Comparison of ENCODE assay signal across 8 cellular contexts in genomic region chr1:77983352-77983996, GRCh38. TPM values are rescaled to one million over a fixed set of nuclear protein-coding genes. Genes with fewer than 3 reads are reported as not detected.
DNase-seq lines count a peak whose midpoint lies in the region; FAIRE-seq and TF ChIP-seq lines count a peak whose summit lies in the region.
"Not testable (repeated sequence)": the region's sequence is repeated elsewhere in the genome, so short reads cannot be mapped to it uniquely, and the experiment has no call there.

No MANE protein-coding gene starts in this region.

- not testable (repeated sequence) for H3K27me3 ChIP-seq in H9 (ENCODE audit: insufficient read depth, low read length); esophagus muscularis mucosa; mesenchymal stem cell (ENCODE audit: control insufficient read depth in 1 of 2, insufficient read depth in 1 of 2, low read length in 2 of 2); osteoblast (ENCODE audit: insufficient read depth, low read length)

- H3K4me1 ChIP-seq in H9 (ENCODE audit: insufficient read depth, low read length); mesenchymal stem cell (ENCODE audit: control insufficient read depth, insufficient read depth, low read depth, low read length): not testable (repeated sequence)
- H3K4me1 ChIP-seq in esophagus muscularis mucosa (peaks cover 9 to 49% (median 43%) of the 10 kb centered on the region in 4 donors), osteoblast (ENCODE audit: insufficient read depth, low read length) (peaks cover 14% of the 10 kb centered on the region)

- not testable (repeated sequence) for H3K9me3 Mint-ChIP-seq in H9; activated naive CD4-positive, alpha-beta T cell treated with anti-CD3 and anti-CD28 coated beads, Interleukin-2, amount 50 U/mL, for 24 hours; stimulated activated naive CD8-positive, alpha-beta T cell treated with anti-CD3 and anti-CD28 coated beads, Interleukin-15, Interleukin-2, amounts not matched to agents 100 ng/mL and 50 ng/mL, for 24 hours

- H3K27ac ChIP-seq in 22Rv1: peak overlapping the region; percentile 66
- not testable (repeated sequence) for H3K27ac ChIP-seq in H9 (ENCODE audit: insufficient read length, low read depth, low read length)
- H3K27ac ChIP-seq in esophagus muscularis mucosa (replicated peaks in 1 of 4): peak overlapping the region in 3 of 4 donors; percentile 12 to 45 (median 15)
- H3K27ac ChIP-seq in mesenchymal stem cell (ENCODE audit: low read length, poor library complexity, severe bottlenecking): peak overlapping the region; percentile 77
- H3K27ac ChIP-seq in osteoblast (ENCODE audit: low read depth, low read length): peak overlapping the region; percentile 22

- not testable (repeated sequence) for H4K5ac ChIP-seq in H9 (ENCODE audit: insufficient read length, low read depth, low read length)

- H3K79me2 ChIP-seq in H9 (ENCODE audit: insufficient read depth, low read length): peaks cover 17% of the 10 kb centered on the region; the same call in 1 of the 2 replicates
- peaks cover 87% of the 10 kb centered on the region for H3K79me2 ChIP-seq in osteoblast (ENCODE audit: insufficient read depth, low read length)

- H3K4me2 ChIP-seq in H9 (ENCODE audit: insufficient read depth, insufficient read length, low read length); mesenchymal stem cell (ENCODE audit: low read length, poor library complexity, severe bottlenecking): not testable (repeated sequence)
- H3K4me2 ChIP-seq in osteoblast (ENCODE audit: insufficient read depth, low read length): peak overlapping the region; percentile 34

- not testable (repeated sequence) for H3K27me3 Mint-ChIP-seq in H9 (ENCODE audit: low read depth); activated naive CD4-positive, alpha-beta T cell treated with anti-CD3 and anti-CD28 coated beads, Interleukin-2, amount 50 U/mL, for 24 hours; stimulated activated naive CD8-positive, alpha-beta T cell treated with anti-CD3 and anti-CD28 coated beads, Interleukin-15, Interleukin-2, amounts not matched to agents 100 ng/mL and 50 ng/mL, for 24 hours

- not testable (repeated sequence) for H3T11ph ChIP-seq in H9 (ENCODE audit: low read length)

- H3K23ac ChIP-seq in H9 (ENCODE audit: insufficient read length, low read depth, low read length); mesenchymal stem cell (ENCODE audit: low read length in 2 of 2): not testable (repeated sequence)

- H3K56ac ChIP-seq in H9 (ENCODE audit: insufficient read length, low read depth, low read length): not testable (repeated sequence)

- H3K79me1 ChIP-seq in H9 (ENCODE audit: insufficient read depth, low read depth, low read length, poor library complexity, severe bottlenecking); mesenchymal stem cell (replicated peaks; ENCODE audit: low read length, poor library complexity, severe bottlenecking): not testable (repeated sequence)

- H3K36me3 ChIP-seq in esophagus muscularis mucosa: not testable (repeated sequence)
- H3K36me3 ChIP-seq in mesenchymal stem cell (ENCODE audit: control insufficient read depth in 1 of 2, insufficient read depth in 2 of 2, low read depth in 1 of 2, low read length in 2 of 2) (peaks cover 3 to 25% of the 10 kb centered on the region in 2 experiments), osteoblast (ENCODE audit: insufficient read depth, low read length) (peaks cover 11% of the 10 kb centered on the region)

- not testable (repeated sequence) for H2BK5ac ChIP-seq in H9 (ENCODE audit: insufficient read length, low read length); mesenchymal stem cell (ENCODE audit: low read depth, low read length, poor library complexity, severe bottlenecking)

- not testable (repeated sequence) for H2AFZ ChIP-seq in H9 (ENCODE audit: low read length); mesenchymal stem cell (ENCODE audit: low read depth, low read length); osteoblast (ENCODE audit: low read length)

- not testable (repeated sequence) for H3K4ac ChIP-seq in H9 (ENCODE audit: low read depth, low read length); mesenchymal stem cell (ENCODE audit: low read depth in 1 of 2, low read length in 2 of 2)

- not testable (repeated sequence) for H3K4me3 Mint-ChIP-seq in H9; activated naive CD4-positive, alpha-beta T cell treated with anti-CD3 and anti-CD28 coated beads, Interleukin-2, amount 50 U/mL, for 24 hours; stimulated activated naive CD8-positive, alpha-beta T cell treated with anti-CD3 and anti-CD28 coated beads, Interleukin-15, Interleukin-2, amounts not matched to agents 100 ng/mL and 50 ng/mL, for 24 hours

- no CpG with 5 or more reads among the region's 8 CpGs for WGBS in H9 (ENCODE audit: extremely low coverage, insufficient read length, low lambda C conversion rate)
- 82% methylated on average over 8 of the region's 8 CpGs for WGBS in esophagus muscularis mucosa
- 77% methylated on average over 7 of the region's 8 CpGs for WGBS in mesenchymal stem cell

- intact Hi-C loops in esophagus muscularis mucosa (cut with DNase I): not testable (repeated sequence)

- H3K27ac Mint-ChIP-seq in H9: peak overlapping the region in 2 of 3 experiments; percentile 45 to 88; a peak in 3 of 7 replicates
- peak overlapping the region; percentile 59 for H3K27ac Mint-ChIP-seq in activated naive CD4-positive, alpha-beta T cell treated with anti-CD3 and anti-CD28 coated beads, Interleukin-2, amount 50 U/mL, for 24 hours
- peak overlapping the region; percentile 53 for H3K27ac Mint-ChIP-seq in stimulated activated naive CD8-positive, alpha-beta T cell treated with anti-CD3 and anti-CD28 coated beads, Interleukin-15, Interleukin-2, amounts not matched to agents 100 ng/mL and 50 ng/mL, for 24 hours

- H3K36me3 Mint-ChIP-seq in H9 (ENCODE audit: insufficient read depth in 1 of 3, low read depth in 3 of 3); activated naive CD4-positive, alpha-beta T cell treated with anti-CD3 and anti-CD28 coated beads, Interleukin-2, amount 50 U/mL, for 24 hours: not testable (repeated sequence)
- H3K36me3 Mint-ChIP-seq in stimulated activated naive CD8-positive, alpha-beta T cell treated with anti-CD3 and anti-CD28 coated beads, Interleukin-15, Interleukin-2, amounts not matched to agents 100 ng/mL and 50 ng/mL, for 24 hours (ENCODE audit: low read depth): peaks cover 37% of the 10 kb centered on the region

- not testable (repeated sequence) for DNase-seq in H9; RCC 7860 (ENCODE audit: low spot score); esophagus muscularis mucosa (ENCODE audit: extremely low spot score); mesenchymal stem cell; osteoblast (ENCODE audit: insufficient read length, low spot score, missing footprints)

- H3K14ac ChIP-seq in H9 (ENCODE audit: insufficient read depth, low read length); mesenchymal stem cell (ENCODE audit: low read length in 2 of 2): not testable (repeated sequence)

- TF ChIP-seq CTCF in 22Rv1 (IDR thresholded peaks at IDR 0.05); H9 (conservative IDR thresholded peaks at IDR 0.05); esophagus muscularis mucosa (IDR thresholded peaks at IDR 0.05); osteoblast (IDR thresholded peaks at IDR 0.05; ENCODE audit: extremely low read depth, low read depth, low read length): not testable (repeated sequence)

- not testable (repeated sequence) for H3K23me2 ChIP-seq in H9 (ENCODE audit: insufficient read length, low read depth, low read length, poor library complexity, severe bottlenecking)

- not testable (repeated sequence) for H3K9me3 ChIP-seq in H9 (ENCODE audit: control insufficient read depth, low read depth, low read length); esophagus muscularis mucosa; mesenchymal stem cell (ENCODE audit: control insufficient read depth, low read length); osteoblast (ENCODE audit: low read depth, low read length)

- not testable (repeated sequence) for H3K4me3 ChIP-seq in esophagus muscularis mucosa; mesenchymal stem cell (ENCODE audit: insufficient read depth in 1 of 2, low read depth in 1 of 2, low read length in 2 of 2); osteoblast (ENCODE audit: insufficient read depth, low read length)

- not testable (repeated sequence) for H2BK12ac ChIP-seq in H9 (ENCODE audit: insufficient read length, low read depth, low read length); mesenchymal stem cell (ENCODE audit: low read length in 2 of 2)

- peak; percentile 31 for FAIRE-seq in RCC 7860 (lab: Jason Lieb, UNC)

- not testable (repeated sequence) for H3K18ac ChIP-seq in H9 (ENCODE audit: insufficient read length, low read depth, low read length); mesenchymal stem cell (ENCODE audit: low read depth in 1 of 2, low read length in 2 of 2)

- H2AK5ac ChIP-seq in H9 (ENCODE audit: insufficient read length, low read length); mesenchymal stem cell (ENCODE audit: low read length, severe bottlenecking): not testable (repeated sequence)

- TF ChIP-seq POLR2A in esophagus muscularis mucosa (IDR thresholded peaks at IDR 0.05; ENCODE audit: low read depth): not testable (repeated sequence)

- H4K20me1 ChIP-seq in H9 (ENCODE audit: control insufficient read depth, insufficient read depth, insufficient read length); osteoblast (ENCODE audit: insufficient read depth, low read length): not testable (repeated sequence)

- not testable (repeated sequence) for H2BK15ac ChIP-seq in H9 (ENCODE audit: low read depth, low read length); mesenchymal stem cell (ENCODE audit: low read depth, poor library complexity, severe bottlenecking)

- not testable (repeated sequence) for H2BK120ac ChIP-seq in H9 (ENCODE audit: low read depth, low read length, poor library complexity, severe bottlenecking); mesenchymal stem cell (ENCODE audit: low read depth, low read length)

- H3K4me1 Mint-ChIP-seq in H9: peaks cover 45 to 47% of the 10 kb centered on the region in 2 experiments
- peaks cover 60% of the 10 kb centered on the region for H3K4me1 Mint-ChIP-seq in activated naive CD4-positive, alpha-beta T cell treated with anti-CD3 and anti-CD28 coated beads, Interleukin-2, amount 50 U/mL, for 24 hours
- H3K4me1 Mint-ChIP-seq in stimulated activated naive CD8-positive, alpha-beta T cell treated with anti-CD3 and anti-CD28 coated beads, Interleukin-15, Interleukin-2, amounts not matched to agents 100 ng/mL and 50 ng/mL, for 24 hours (ENCODE audit: low read depth): peaks cover 74% of the 10 kb centered on the region

- H4K91ac ChIP-seq in H9 (ENCODE audit: insufficient read length, low read depth, low read length); mesenchymal stem cell (ENCODE audit: low read length): not testable (repeated sequence)

- not testable (repeated sequence) for TF ChIP-seq EP300 in esophagus muscularis mucosa (IDR thresholded peaks at IDR 0.05)

- H4K8ac ChIP-seq in H9 (replicated peaks; ENCODE audit: insufficient read length, low read depth, low read length); mesenchymal stem cell (ENCODE audit: low read length): not testable (repeated sequence)

- H2BK20ac ChIP-seq in H9 (ENCODE audit: low read depth, low read length, poor library complexity, severe bottlenecking): not testable (repeated sequence)

- H3K9ac ChIP-seq in H9 (ENCODE audit: extremely low read depth, insufficient read length, low read length); mesenchymal stem cell (ENCODE audit: low read length): not testable (repeated sequence)

RNA-seq across cellular contexts. Expression of gene FUBP1, which starts 4.6 kb away (rescaled TPM):
- total RNA-seq in H9 (2021) (271 TPM in 2 replicates), esophagus muscularis mucosa (10 to 100 TPM; 48.2 to 86.8 (median 51.1) TPM), osteoblast (86.9 and 91.6 TPM in 2 replicates)
- polyA plus RNA-seq in mesenchymal stem cell (2013, experiment 1 of 2): 77.5 TPM
- polyA plus RNA-seq in mesenchymal stem cell (2013, experiment 2 of 2): 71.5 TPM

RNA-seq across cellular contexts. Expression of gene DNAJB4, which starts 21.3 kb away (rescaled TPM):
- 8.1 and 8.6 TPM in 2 replicates for total RNA-seq in H9 (2021)
- 10 to 100 TPM; 62.6 to 79.7 (median 70.4) TPM for total RNA-seq in esophagus muscularis mucosa
- 15.9 TPM for polyA plus RNA-seq in mesenchymal stem cell (2013, experiment 1 of 2)
- polyA plus RNA-seq in mesenchymal stem cell (2013, experiment 2 of 2): 16.1 TPM
- 36.5 and 46.7 TPM in 2 replicates for total RNA-seq in osteoblast
